Comparison of ENCODE assay signal across 9 cellular contexts in the genomic region with DNA sequence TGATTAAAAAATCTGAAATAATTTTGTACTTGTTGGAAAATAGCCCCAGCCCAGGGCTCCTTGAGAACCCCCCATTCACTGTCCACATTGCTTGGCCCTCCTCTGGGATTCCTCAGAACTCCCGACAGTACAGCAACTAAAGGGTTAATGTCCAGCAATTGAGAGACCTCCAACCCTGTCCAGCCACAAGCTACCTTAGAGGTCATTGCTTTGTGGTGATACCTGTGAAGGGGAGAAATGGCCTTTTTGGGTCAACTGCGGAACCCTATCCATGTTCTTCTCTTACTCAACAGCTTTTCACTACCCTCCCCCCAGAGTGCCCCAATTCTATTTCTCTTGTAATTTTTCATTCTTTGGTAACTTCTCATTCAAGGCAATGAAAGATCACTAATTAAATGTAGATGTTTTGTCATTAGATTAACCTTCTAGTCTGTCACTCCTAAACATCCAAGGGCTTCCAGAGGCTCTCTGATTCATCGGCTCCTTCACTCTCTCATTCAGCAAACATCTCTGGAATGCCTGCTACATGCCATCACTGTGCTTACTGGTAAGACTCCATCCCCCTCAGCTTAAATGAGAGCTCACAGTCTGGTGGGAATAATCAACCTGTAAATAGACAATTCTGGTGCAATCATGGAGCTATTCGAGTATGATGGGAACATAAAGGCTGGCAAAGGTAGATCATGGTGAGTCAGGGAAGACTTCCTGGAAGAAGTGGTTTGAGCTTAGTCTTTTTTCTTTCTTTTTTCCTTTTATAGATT.
DNase-seq lines count a peak whose midpoint lies in the region; ATAC-seq, FAIRE-seq and TF ChIP-seq lines count a peak whose summit lies in the region.
"Had no signal": no experiment of that assay in that cellular context is flagged by ENCODE, and none has a peak within 500 bp of the region (broad histone marks: within the 10 kb centered on the region; RNA-seq: fewer than 3 reads in every experiment).

No MANE protein-coding gene starts in this region.

- H4K91ac ChIP-seq in IMR-90 (ENCODE audit: insufficient read depth, low read depth, low read length), result peak overlapping the region; percentile 92

- peak overlapping the region; percentile 92 for H2BK5ac ChIP-seq in IMR-90 (ENCODE audit: low read depth, low read length, poor library complexity, severe bottlenecking)

- TF ChIP-seq CTCF in IMR-90 (conservative IDR thresholded peaks at IDR 0.05; ENCODE audit: low read depth, low read length) (no peak), HepG2 (CRISPR knock-in tag; IDR thresholded peaks at IDR 0.05) (no peak), uterus (IDR thresholded peaks at IDR 0.05) (no peak)

- H3K9ac ChIP-seq in IMR-90 (ENCODE audit: low read depth, low read length) (no peak overlapping the region), HepG2 (ENCODE audit: insufficient read depth, low read depth, low read length) (no peak overlapping the region)

- no peak overlapping the region for H3K4me3 ChIP-seq in IMR-90 (ENCODE audit: insufficient read depth, low read depth, low read length)
- H3K4me3 ChIP-seq in HepG2 (replicated peaks in 1 of 3; ENCODE audit: insufficient read depth in 1 of 3, low read depth in 2 of 3, low read length in 3 of 3), result no peak overlapping the region
- no peak overlapping the region for H3K4me3 ChIP-seq in uterus

- FAIRE-seq in HepG2 (lab: Jason Lieb, UNC), result no peak
- FAIRE-seq: islet of Langerhans had no signal

- H3K27ac ChIP-seq in IMR-90 (ENCODE audit: insufficient read depth, low read length) (peak overlapping the region; percentile 97), HepG2 (ENCODE audit: extremely low read length, insufficient read depth, low read length) (no peak overlapping the region), uterus (peak overlapping the region; percentile 40 to 56)

- POLR2A ChIA-PET in IMR-90 (lab: Charles Lee; ENCODE audit: unreplicated experiment), result no interaction called here
- POLR2A ChIA-PET in HepG2 (lab: Yijun Ruan, JAX), result no interaction called here

- H3K79me2 ChIP-seq in HepG2 (ENCODE audit: insufficient read depth, low read length), result no peaks in the 10 kb centered on the region

- H3K4me2 ChIP-seq in IMR-90 (ENCODE audit: low read depth, low read length), result 0 out of 2 replicates have a peak overlapping the region, but pooled peaks have one; percentile 23
- no peak overlapping the region for H3K4me2 ChIP-seq in HepG2 (ENCODE audit: low read depth, low read length)

- no peaks in the 10 kb centered on the region for H3K9me1 ChIP-seq in IMR-90 (ENCODE audit: insufficient read depth, low read length)

- peak overlapping the region; percentile 87 for H2AK5ac ChIP-seq in IMR-90 (ENCODE audit: low read depth, low read length)

- TF ChIP-seq RAD21 in IMR-90 (IDR thresholded peaks at IDR 0.05; ENCODE audit: low read length) (peak; percentile 17; the same call in 1 of the 2 replicates), HepG2 (CRISPR knock-in tag; IDR thresholded peaks at IDR 0.05) (no peak)

- H2BK15ac ChIP-seq in IMR-90 (ENCODE audit: low read depth, low read length), result peak overlapping the region; percentile 62; the same call in 2 of the 3 replicates

- peak overlapping the region; percentile 30 for H2AK9ac ChIP-seq in IMR-90 (replicated peaks; ENCODE audit: low read depth, low read length, poor library complexity)

- no CpG with 5 or more reads among the region's 4 CpGs for WGBS in IMR-90 (ENCODE audit: extremely low coverage in 2 of 2, insufficient read length in 1 of 2), 2 experiments
- WGBS in HepG2 (ENCODE audit: low lambda C conversion rate), result 13% methylated on average over 4 of the region's 4 CpGs

- H3K4me1 ChIP-seq in IMR-90 (ENCODE audit: control insufficient read depth, insufficient read depth, low read length), result peaks cover 25% of the 10 kb centered on the region
- no peaks in the 10 kb centered on the region for H3K4me1 ChIP-seq in HepG2 (ENCODE audit: insufficient read depth, low read length)
- peaks cover 0 to 6% of the 10 kb centered on the region in 2 donors for H3K4me1 ChIP-seq in uterus

- BruUV-seq in IMR-90 (replicated peaks; lab: Mats Ljungman, UMichigan) (no TSS peak), HepG2 (replicated peaks; lab: Mats Ljungman, UMichigan) (no TSS peak)

- CTCF ChIA-PET in IMR-90 (lab: Yijun Ruan, JAX) (interaction anchor here (0.7 to 1.2 kb wide), 3 partner anchors 8 to 24 kb away, joined by 3 read pairs; no protein-coding TSS in a partner anchor), HepG2 (lab: Yijun Ruan, JAX; ENCODE audit: low intra/inter-chr PET ratio, low total read pairs) (no interaction called here)

- H4K8ac ChIP-seq in IMR-90 (ENCODE audit: low read depth in 2 of 2, low read length in 2 of 2), result peak overlapping the region; percentile 41 to 80

- H3K4ac ChIP-seq in IMR-90 (ENCODE audit: low read depth, low read length), result peak overlapping the region; percentile 92

- DNase-seq in IMR-90 (peak; percentile 99), dedifferentiated amniotic fluid mesenchymal stem cell (ENCODE audit: extremely low spot score) (peak; percentile 93), HepG2 (ENCODE audit: low spot score) (peak; percentile 58), uterus (peak in 1 of 2 donors; percentile 56), NOMO-1 treated with dmso at 0.1 percent for 144 hours (lab: John Stamatoyannopoulos, UW; ENCODE audit: unreplicated experiment) (no peak), NCI-H748 treated with DMSO at 0.1 percent for 48 hours (lab: John Stamatoyannopoulos, UW) (no peak)
- DNase-seq: NCI-H187 had no signal

- intact Hi-C loops in IMR-90 (cut with micrococcal nuclease) (loop anchor here (2.0 to 10.0 kb wide), 3 partner anchors 74 to 174 kb away; no protein-coding TSS in a partner anchor), HepG2 (cut with micrococcal nuclease; ENCODE audit: unreplicated experiment) (no loop called here), uterus (cut with DNase I; ENCODE audit: low total_unique reads) (no loop called here)

- ATAC-seq in IMR-90 (ENCODE audit: low read depth) (peak; percentile 94), HepG2 (peak; percentile 46; the same call in 1 of the 3 replicates), HG02970 (IDR thresholded peaks at IDR 0.05; ENCODE audit: low FRiP score, unreplicated experiment) (no peak)

- peak overlapping the region; percentile 90 for H4K5ac ChIP-seq in IMR-90 (ENCODE audit: low read depth, low read length)

- TF ChIP-seq EP300 in HepG2 (IDR thresholded peaks at IDR 0.05; ENCODE audit: low read depth in 2 of 2, low read length in 2 of 2) (no peak), HepG2 (CRISPR knock-in tag; IDR thresholded peaks at IDR 0.05; ENCODE audit: borderline replicate concordance) (no peak)

- H3K23ac ChIP-seq in IMR-90 (ENCODE audit: low read depth, low read length), result peak overlapping the region; percentile 61

- no peaks in the 10 kb centered on the region for H3K79me1 ChIP-seq in IMR-90 (ENCODE audit: low read depth in 1 of 2, low read length in 2 of 2)

- H3K27me3 ChIP-seq in IMR-90 (ENCODE audit: control insufficient read depth, insufficient read depth, low read length) (no peaks in the 10 kb centered on the region), HepG2 (ENCODE audit: control insufficient read depth in 1 of 2, insufficient read depth in 2 of 2, low read length in 2 of 2) (no peaks in the 10 kb centered on the region), uterus (no peaks in the 10 kb centered on the region)

- in situ Hi-C loops in IMR-90 (cut with MboI; ENCODE audit: low sequenced_read_pairs) (no loop called here), HepG2 (cut with HindIII; ENCODE audit: extremely low pct_ligation_motif_present, low pct_unique_long_range_greater_than_20kb) (no loop called here)

- H4K20me1 ChIP-seq in IMR-90 (ENCODE audit: insufficient read depth, low read length) (no peaks in the 10 kb centered on the region), HepG2 (ENCODE audit: insufficient read depth, low read length) (no peaks in the 10 kb centered on the region)

- H3K14ac ChIP-seq in IMR-90 (replicated peaks; ENCODE audit: low read depth, low read length), result peak overlapping the region; percentile 52

- no peak for TF ChIP-seq POLR2A in IMR-90 (IDR thresholded peaks at IDR 0.05; ENCODE audit: low read depth, low read length)
- no peak for TF ChIP-seq POLR2A in HepG2 (IDR thresholded peaks at IDR 0.05; ENCODE audit: insufficient read depth in 1 of 2, low read depth in 2 of 2, low read length in 2 of 2)
- TF ChIP-seq POLR2A in uterus (IDR thresholded peaks at IDR 0.05), result no peak

- no peak overlapping the region for H2AFZ ChIP-seq in IMR-90 (replicated peaks; ENCODE audit: low read length, poor library complexity)
- no peak overlapping the region for H2AFZ ChIP-seq in HepG2 (ENCODE audit: low read length)

- peak overlapping the region; percentile 95 for H2BK120ac ChIP-seq in IMR-90 (ENCODE audit: low read depth, low read length)

- H3K18ac ChIP-seq in IMR-90 (ENCODE audit: low read depth, low read length), result peak overlapping the region; percentile 94

- H3K9me3 ChIP-seq in IMR-90 (ENCODE audit: control insufficient read depth, insufficient read depth, low read length) (no peaks in the 10 kb centered on the region), HepG2 (ENCODE audit: low read length) (no peaks in the 10 kb centered on the region), uterus (no peaks in the 10 kb centered on the region)

- peak overlapping the region; percentile 95 for H2BK20ac ChIP-seq in IMR-90 (ENCODE audit: low read depth, low read length)

- dilution Hi-C loops in IMR-90 (cut with HindIII; ENCODE audit: low sequenced_read_pairs, unreplicated experiment), result no loop called here

- peak overlapping the region; percentile 75 for H3K56ac ChIP-seq in IMR-90 (ENCODE audit: extremely low read depth, insufficient read depth, low read length)

- no peaks in the 10 kb centered on the region for H3K36me3 ChIP-seq in IMR-90 (ENCODE audit: control insufficient read depth, insufficient read depth, low read length)
- no peaks in the 10 kb centered on the region for H3K36me3 ChIP-seq in HepG2 (replicated peaks in 1 of 2; ENCODE audit: control insufficient read depth in 1 of 2, insufficient read depth in 2 of 2, low read length in 2 of 2)
- no peaks in the 10 kb centered on the region for H3K36me3 ChIP-seq in uterus

TF ChIP-seq in IMR-90, 13 proteins besides CTCF, POLR2A, EP300 and RAD21 (continues in another document):
- peak; percentile 74 for TF ChIP-seq RCOR1 (IDR thresholded peaks at IDR 0.05; ENCODE audit: insufficient replicate concordance, low read length)

TF ChIP-seq in HepG2, 621 proteins besides CTCF, POLR2A, EP300 and RAD21:
- no peak for TF ChIP-seq YY1 (IDR thresholded peaks at IDR 0.05; ENCODE audit: insufficient read depth, insufficient replicate concordance, low read depth, low read length)
- TF ChIP-seq FOSL2 (CRISPR knock-in tag; IDR thresholded peaks at IDR 0.05), result peak; percentile 62; the same call in 1 of the 2 replicates
- 0 out of 2 replicates have a peak, but pooled peaks have one; percentile 33 for TF ChIP-seq ZNF652 (CRISPR knock-in tag; IDR thresholded peaks at IDR 0.05; ENCODE audit: borderline replicate concordance, low read depth)
- TF ChIP-seq TEAD3 (CRISPR knock-in tag; optimal IDR thresholded peaks at IDR 0.05; ENCODE audit: borderline replicate concordance), result peak; percentile 59
TF ChIP-seq in HepG2: peak in this region for 3.

Comparison
In these comparisons a context has a peak if more than half of its experiments do, and no peak if none do; other contexts are left out.
1. DNase-seq: peak in IMR-90 (single experiment), dedifferentiated amniotic fluid mesenchymal stem cell (single experiment) and HepG2 (single experiment); none in NOMO-1 treated with dmso at 0.1 percent for 144 hours (single experiment) and NCI-H748 treated with DMSO at 0.1 percent for 48 hours (single experiment).